18 cellular contexts compared by ENCODE assay signal in genomic region chr1:234475166-234475793, GRCh38. TPM values are rescaled to one million over a fixed set of nuclear protein-coding genes. Genes with fewer than 3 reads are reported as not detected.
DNase-seq lines count a peak whose midpoint lies in the region; ATAC-seq and TF ChIP-seq lines count a peak whose summit lies in the region.
"Had no signal": no experiment of that assay in that cellular context is flagged by ENCODE, and none has a peak within 500 bp of the region (broad histone marks: within the 10 kb centered on the region; RNA-seq: fewer than 3 reads in every experiment).

No MANE protein-coding gene starts in this region.

- peaks cover 16% of the 10 kb centered on the region for H3K36me3 ChIP-seq in DND-41 (ENCODE audit: insufficient read depth, low read length)
- H3K36me3 ChIP-seq in mesenchymal stem cell (ENCODE audit: control insufficient read depth in 1 of 2, insufficient read depth in 2 of 2, low read depth in 1 of 2, low read length in 2 of 2) = peaks cover 0 to 7% of the 10 kb centered on the region in 2 experiments
- H3K36me3 ChIP-seq: right atrium auricular region, thoracic aorta had no signal

- H2BK15ac ChIP-seq in H9 (ENCODE audit: low read depth, low read length) = peak overlapping the region; percentile 86; the same call in 1 of the 2 replicates
- H2BK15ac ChIP-seq in mesenchymal stem cell (ENCODE audit: low read depth, poor library complexity, severe bottlenecking) = no peak overlapping the region

- H2BK5ac ChIP-seq in H9 (ENCODE audit: insufficient read length, low read length) = no peak overlapping the region
- H2BK5ac ChIP-seq in mesenchymal stem cell (ENCODE audit: low read depth, low read length, poor library complexity, severe bottlenecking) = no peak overlapping the region

- H3K27me3 ChIP-seq in DND-41 (ENCODE audit: insufficient read depth, low read length, poor library complexity) (no peaks in the 10 kb centered on the region), H9 (ENCODE audit: insufficient read depth, low read length) (no peaks in the 10 kb centered on the region), mesenchymal stem cell (ENCODE audit: control insufficient read depth in 1 of 2, insufficient read depth in 1 of 2, low read length in 2 of 2) (no peaks in the 10 kb centered on the region)
- H3K27me3 ChIP-seq: right atrium auricular region had no signal

- H2BK20ac ChIP-seq in H9 (ENCODE audit: low read depth, low read length, poor library complexity, severe bottlenecking) = no peak overlapping the region

- peaks cover 17% of the 10 kb centered on the region for H4K20me1 ChIP-seq in DND-41 (ENCODE audit: insufficient read depth, low read length)
- peaks cover 2% of the 10 kb centered on the region for H4K20me1 ChIP-seq in H9 (ENCODE audit: control insufficient read depth, insufficient read depth, insufficient read length)

- H3K14ac ChIP-seq in H9 (ENCODE audit: insufficient read depth, low read length) (peak overlapping the region; percentile 12; the same call in 1 of the 2 replicates), mesenchymal stem cell (ENCODE audit: low read length in 2 of 2) (no peak overlapping the region)

- no peak overlapping the region for H3K4ac ChIP-seq in H9 (ENCODE audit: low read depth, low read length)
- no peak overlapping the region for H3K4ac ChIP-seq in mesenchymal stem cell (ENCODE audit: low read depth in 1 of 2, low read length in 2 of 2)

- H2AK5ac ChIP-seq in H9 (ENCODE audit: insufficient read length, low read length) (no peak overlapping the region), mesenchymal stem cell (ENCODE audit: low read length, severe bottlenecking) (no peak overlapping the region)

- H4K91ac ChIP-seq in H9 (ENCODE audit: insufficient read length, low read depth, low read length) = no peak overlapping the region
- no peak overlapping the region for H4K91ac ChIP-seq in mesenchymal stem cell (ENCODE audit: low read length)

- H3K27ac Mint-ChIP-seq in H9 (peak overlapping the region in 2 of 3 experiments; percentile 21 to 72; a peak in 1 of 7 replicates), WTC11 (peak overlapping the region; percentile 27; the same call in 1 of the 2 replicates)

- H3K4me1 ChIP-seq in DND-41 (ENCODE audit: insufficient read depth, low read length) (peaks cover 52% of the 10 kb centered on the region), H9 (ENCODE audit: insufficient read depth, low read length) (peaks cover 10% of the 10 kb centered on the region; the same call in 1 of the 2 replicates), mesenchymal stem cell (ENCODE audit: control insufficient read depth, insufficient read depth, low read depth, low read length) (peaks cover 2% of the 10 kb centered on the region)

- CTCF ChIA-PET in WTC11 (lab: Charles Lee) = interaction anchor here (0.7 to 0.8 kb wide), 2 partner anchors 40 to 617 kb away, joined by 3 to 7 read pairs; no protein-coding TSS in a partner anchor

- H3K23me2 ChIP-seq in H9 (ENCODE audit: insufficient read length, low read depth, low read length, poor library complexity, severe bottlenecking) = peaks cover 5% of the 10 kb centered on the region

- no peak overlapping the region for H2AFZ ChIP-seq in DND-41 (ENCODE audit: low read depth, low read length)
- H2AFZ ChIP-seq in H9 (ENCODE audit: low read length) = no peak overlapping the region
- no peak overlapping the region for H2AFZ ChIP-seq in mesenchymal stem cell (ENCODE audit: low read depth, low read length)

- H2BK12ac ChIP-seq in H9 (ENCODE audit: insufficient read length, low read depth, low read length) (no peak overlapping the region), mesenchymal stem cell (ENCODE audit: low read length in 2 of 2) (peak overlapping the region; percentile 1 to 22)

- no peak overlapping the region for H3K23ac ChIP-seq in H9 (ENCODE audit: insufficient read length, low read depth, low read length)
- H3K23ac ChIP-seq in mesenchymal stem cell (ENCODE audit: low read length in 2 of 2) = no peak overlapping the region

- WGBS in H9 (ENCODE audit: extremely low coverage, insufficient read length, low lambda C conversion rate) = no CpG with 5 or more reads among the region's 12 CpGs
- WGBS in mesenchymal stem cell = 71% methylated on average over 12 of the region's 12 CpGs

- POLR2A ChIA-PET in WTC11 (lab: Charles Lee) = no interaction called here

- H2BK120ac ChIP-seq in H9 (ENCODE audit: low read depth, low read length, poor library complexity, severe bottlenecking) (no peak overlapping the region), mesenchymal stem cell (ENCODE audit: low read depth, low read length) (no peak overlapping the region)

- H3K79me1 ChIP-seq in H9 (ENCODE audit: insufficient read depth, low read depth, low read length, poor library complexity, severe bottlenecking) = peaks cover 3% of the 10 kb centered on the region
- H3K79me1 ChIP-seq in mesenchymal stem cell (replicated peaks; ENCODE audit: low read length, poor library complexity, severe bottlenecking) = peaks cover 20% of the 10 kb centered on the region

- peak overlapping the region; percentile 20 for H3K9ac ChIP-seq in DND-41 (ENCODE audit: low read depth, low read length)
- peak overlapping the region; percentile 11 for H3K9ac ChIP-seq in H9 (ENCODE audit: extremely low read depth, insufficient read length, low read length)
- no peak overlapping the region for H3K9ac ChIP-seq in mesenchymal stem cell (ENCODE audit: low read length)

- no peak for DNase-seq in DND-41
- DNase-seq in H9 = peak; percentile 33
- peak; percentile 30 for DNase-seq in WTC11 (ENCODE audit: low spot score)
- no peak for DNase-seq in mesenchymal stem cell
- no peak for DNase-seq in NCI-H2029 (lab: John Stamatoyannopoulos, UW)
- DNase-seq in posterior vena cava (ENCODE audit: low spot score) = no peak
- DNase-seq in kidney glomerular epithelial cell (lab: John Stamatoyannopoulos, UW) = no peak
- DNase-seq: activated CD4-positive, alpha-beta T cell treated with anti-CD3 and anti-CD28 coated beads for 4 hours; activated CD8-positive, alpha-beta memory T cell treated with anti-CD3 and anti-CD28 coated beads, Interleukin-2, amount 50 U/mL, for 48 hours; activated naive CD4-positive, alpha-beta T cell; glutamatergic neuron; GOT3; immature natural killer cell; MM.1S; NCI-H187 treated with DMSO at 0.1 percent for 48 hours had no signal

- H3K9me3 Mint-ChIP-seq in H9 (no peaks in the 10 kb centered on the region), WTC11 (no peaks in the 10 kb centered on the region)
- H3K9me3 Mint-ChIP-seq: immature natural killer cell had no signal

- H4K8ac ChIP-seq in H9 (replicated peaks; ENCODE audit: insufficient read length, low read depth, low read length) (no peak overlapping the region), mesenchymal stem cell (ENCODE audit: low read length) (peak overlapping the region; percentile 4)

- H3K4me2 ChIP-seq in DND-41 (ENCODE audit: insufficient read depth, low read length) (peak overlapping the region; percentile 98), H9 (ENCODE audit: insufficient read depth, insufficient read length, low read length) (no peak overlapping the region), mesenchymal stem cell (ENCODE audit: low read length, poor library complexity, severe bottlenecking) (no peak overlapping the region)

- H3K9me3 ChIP-seq in DND-41 (ENCODE audit: insufficient read depth, low read length, severe bottlenecking) (no peaks in the 10 kb centered on the region), H9 (ENCODE audit: control insufficient read depth, low read depth, low read length) (no peaks in the 10 kb centered on the region), mesenchymal stem cell (ENCODE audit: control insufficient read depth, low read length) (no peaks in the 10 kb centered on the region)
- H3K9me3 ChIP-seq: right atrium auricular region, thoracic aorta had no signal

- ATAC-seq in DND-41 (ENCODE audit: insufficient read depth, low read depth) (no peak), WTC11 (peak; percentile 34)

- H3K27ac ChIP-seq in DND-41 (ENCODE audit: low read length) (peak overlapping the region; percentile 36), H9 (ENCODE audit: insufficient read length, low read depth, low read length) (no peak overlapping the region), mesenchymal stem cell (ENCODE audit: low read length, poor library complexity, severe bottlenecking) (no peak overlapping the region)
- H3K27ac ChIP-seq: right atrium auricular region, RWPE1, thoracic aorta had no signal

- H4K5ac ChIP-seq in H9 (ENCODE audit: insufficient read length, low read depth, low read length) = peak overlapping the region; percentile 21

- no peak overlapping the region for H3K56ac ChIP-seq in H9 (ENCODE audit: insufficient read length, low read depth, low read length)

- peaks cover 8% of the 10 kb centered on the region for H3K27me3 Mint-ChIP-seq in H9 (ENCODE audit: low read depth)
- peaks cover 10% of the 10 kb centered on the region for H3K27me3 Mint-ChIP-seq in WTC11 (ENCODE audit: low read depth)

- H3K36me3 Mint-ChIP-seq in H9 (ENCODE audit: insufficient read depth in 1 of 3, low read depth in 3 of 3) (peaks cover 0 to 4% (median 2%) of the 10 kb centered on the region in 3 experiments; a peak in 5 of 7 replicates), WTC11 (no peaks in the 10 kb centered on the region; the same call in 1 of the 2 replicates)

- peaks cover 28 to 37% of the 10 kb centered on the region in 2 experiments for H3K4me1 Mint-ChIP-seq in H9
- peaks cover 32% of the 10 kb centered on the region for H3K4me1 Mint-ChIP-seq in WTC11

- H3K18ac ChIP-seq in H9 (ENCODE audit: insufficient read length, low read depth, low read length) (no peak overlapping the region), mesenchymal stem cell (ENCODE audit: low read depth in 1 of 2, low read length in 2 of 2) (peak overlapping the region; percentile 2 to 22)

- H3K79me2 ChIP-seq in DND-41 (ENCODE audit: insufficient read depth, low read length) (peaks cover 68% of the 10 kb centered on the region), H9 (ENCODE audit: insufficient read depth, low read length) (no peaks in the 10 kb centered on the region)

- H3K4me3 Mint-ChIP-seq in H9 (peak overlapping the region in 1 of 2 experiments; percentile 57; a peak in 2 of 5 replicates), WTC11 (no peak overlapping the region)

- H3K4me3 ChIP-seq in DND-41 (ENCODE audit: low read depth in 1 of 2, low read length in 2 of 2) = 0 out of 4 replicates have a peak overlapping the region, but pooled peaks of 1 of the 2 experiments have one; percentile 28
- no peak overlapping the region for H3K4me3 ChIP-seq in mesenchymal stem cell (ENCODE audit: insufficient read depth in 1 of 2, low read depth in 1 of 2, low read length in 2 of 2)
- H3K4me3 ChIP-seq: right atrium auricular region, thoracic aorta had no signal

- no peak for TF ChIP-seq CTCF in DND-41 (IDR thresholded peaks at IDR 0.05; ENCODE audit: borderline replicate concordance, extremely low read depth, low read length, poor library complexity, severe bottlenecking)
- TF ChIP-seq CTCF in H9 (conservative IDR thresholded peaks at IDR 0.05) = no peak
- TF ChIP-seq CTCF in WTC11 (IDR thresholded peaks at IDR 0.05) = no peak

- H3T11ph ChIP-seq in H9 (ENCODE audit: low read length) = no peak overlapping the region

- intact Hi-C loops in posterior vena cava (cut with DNase I) = no loop called here

RNA-seq across cellular contexts. Expression of gene TARBP1, which starts 3.7 kb away (rescaled TPM):
- total RNA-seq in H9 (2021) = 19.6 and 20.2 TPM in 2 replicates
- total RNA-seq in WTC11 (2021) = 24.0 to 27.6 TPM (median 27.3 TPM) in 3 replicates
- 8.1 TPM for polyA plus RNA-seq in mesenchymal stem cell (2013, experiment 1 of 2)
- polyA plus RNA-seq in mesenchymal stem cell (2013, experiment 2 of 2) = 6.9 TPM
- 10 to 100 TPM; 13.8 to 20.0 TPM for total RNA-seq in posterior vena cava

Comparison
In these comparisons a context has a peak if more than half of its experiments do, and no peak if none do; other contexts are left out.
1. DNase-seq: peak in H9 (single experiment) and WTC11 (single experiment); none in DND-41 (single experiment), mesenchymal stem cell (single experiment), NCI-H2029 (single experiment), posterior vena cava (single experiment) and kidney glomerular epithelial cell (single experiment).